ENCODE assay signal across 1 cellular context in genomic region chr21:9919446-9919845, GRCh38.
A peak's percentile ranks its signal among the peaks of the same experiment; 100 is the strongest.
DNase-seq lines count a peak whose midpoint lies in the region; ATAC-seq, FAIRE-seq and TF ChIP-seq lines count a peak whose summit lies in the region.
"Not testable (repeated sequence)": the region's sequence is repeated elsewhere in the genome, so short reads cannot be mapped to it uniquely, and the experiment has no call there.

No MANE protein-coding gene starts in this region.

- not testable (repeated sequence) for BruUV-seq in HepG2 (replicated peaks; lab: Mats Ljungman, UMichigan)

- in situ Hi-C loops in HepG2 (cut with HindIII; ENCODE audit: extremely low pct_ligation_motif_present, low pct_unique_long_range_greater_than_20kb): not testable (repeated sequence)

- TF ChIP-seq CTCF in HepG2 (CRISPR knock-in tag; IDR thresholded peaks at IDR 0.05): not testable (repeated sequence)

- FAIRE-seq in HepG2 (lab: Jason Lieb, UNC): not testable (repeated sequence)

- TF ChIP-seq RAD21 in HepG2 (CRISPR knock-in tag; IDR thresholded peaks at IDR 0.05): not testable (repeated sequence)

- TF ChIP-seq POLR2A in HepG2 (IDR thresholded peaks at IDR 0.05; ENCODE audit: insufficient read depth in 1 of 2, low read depth in 2 of 2, low read length in 2 of 2): not testable (repeated sequence)

- H2AFZ ChIP-seq in HepG2 (ENCODE audit: low read length): not testable (repeated sequence)

- not testable (repeated sequence) for H4K20me1 ChIP-seq in HepG2 (ENCODE audit: insufficient read depth, low read length)

- H3K4me3 ChIP-seq in HepG2 (replicated peaks in 1 of 3; ENCODE audit: insufficient read depth in 1 of 3, low read depth in 2 of 3, low read length in 3 of 3): not testable (repeated sequence)

- not testable (repeated sequence) for H3K27me3 ChIP-seq in HepG2 (ENCODE audit: control insufficient read depth in 1 of 2, insufficient read depth in 2 of 2, low read length in 2 of 2)

- H3K4me1 ChIP-seq in HepG2 (ENCODE audit: insufficient read depth, low read length): not testable (repeated sequence)

- DNase-seq in HepG2 (ENCODE audit: low spot score): not testable (repeated sequence)

- POLR2A ChIA-PET in HepG2 (lab: Yijun Ruan, JAX): not testable (repeated sequence)

- H3K9ac ChIP-seq in HepG2 (ENCODE audit: insufficient read depth, low read depth, low read length): not testable (repeated sequence)

- CTCF ChIA-PET in HepG2 (lab: Yijun Ruan, JAX; ENCODE audit: low intra/inter-chr PET ratio, low total read pairs): not testable (repeated sequence)

- H3K4me2 ChIP-seq in HepG2 (ENCODE audit: low read depth, low read length): not testable (repeated sequence)

- intact Hi-C loops in HepG2 (cut with micrococcal nuclease; ENCODE audit: unreplicated experiment): not testable (repeated sequence)

- not testable (repeated sequence) for TF ChIP-seq EP300 in HepG2 (IDR thresholded peaks at IDR 0.05; ENCODE audit: low read depth in 2 of 2, low read length in 2 of 2); HepG2 (CRISPR knock-in tag; IDR thresholded peaks at IDR 0.05; ENCODE audit: borderline replicate concordance)

- WGBS in HepG2 (ENCODE audit: low lambda C conversion rate): 3% methylated on average over 1 of the region's 1 CpG

- not testable (repeated sequence) for H3K79me2 ChIP-seq in HepG2 (ENCODE audit: insufficient read depth, low read length)

- H3K36me3 ChIP-seq in HepG2 (replicated peaks in 1 of 2; ENCODE audit: control insufficient read depth in 1 of 2, insufficient read depth in 2 of 2, low read length in 2 of 2): not testable (repeated sequence)

- peaks cover 75% of the 10 kb centered on the region for H3K9me3 ChIP-seq in HepG2 (ENCODE audit: low read length)

- H3K27ac ChIP-seq in HepG2 (ENCODE audit: extremely low read length, insufficient read depth, low read length): not testable (repeated sequence)

- not testable (repeated sequence) for ATAC-seq in HepG2

TF ChIP-seq in HepG2, 621 proteins besides CTCF, POLR2A, EP300 and RAD21:
- TF ChIP-seq CREB1 (IDR thresholded peaks at IDR 0.05) (peak; percentile 73), ATF7 (IDR thresholded peaks at IDR 0.05) (peak; percentile 90)
- not testable (repeated sequence) for TF ChIP-seq CREB1, ATF7 (CRISPR knock-in tag; IDR thresholded peaks at IDR 0.05)
